ENCODE assay signal across 8 cellular contexts in the genomic region with DNA sequence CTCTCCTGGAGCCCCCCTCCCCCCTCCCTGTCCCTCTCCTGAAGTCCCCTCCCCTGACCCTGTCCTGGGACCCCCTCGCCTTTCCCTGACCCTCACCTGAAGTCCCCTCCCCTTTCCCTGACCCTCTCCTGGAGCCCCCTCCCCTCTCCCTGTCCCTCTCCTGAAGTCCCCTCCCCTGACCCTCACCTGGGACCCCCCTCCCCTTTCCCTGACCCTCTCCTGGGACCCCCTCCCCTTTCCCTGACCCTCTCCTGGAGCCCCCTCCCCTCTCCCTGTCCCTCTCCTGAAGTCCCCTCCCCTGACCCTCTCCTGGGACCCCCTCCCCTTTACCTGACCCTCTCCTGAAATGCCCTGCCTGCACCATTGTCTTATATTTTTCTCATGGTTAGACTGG. TPM values are rescaled to one million over a fixed set of nuclear protein-coding genes. Genes with fewer than 3 reads are reported as not detected.
A peak's percentile ranks its signal among the peaks of the same experiment; 100 is the strongest.
DNase-seq lines count a peak whose midpoint lies in the region; ATAC-seq, FAIRE-seq and TF ChIP-seq lines count a peak whose summit lies in the region.
"Not testable (repeated sequence)": the region's sequence is repeated elsewhere in the genome, so short reads cannot be mapped to it uniquely, and the experiment has no call there.

No MANE protein-coding gene starts in this region.

- H3K4me3 Mint-ChIP-seq in activated CD4-positive, alpha-beta T cell treated with anti-CD3 and anti-CD28 coated beads, Interleukin-2, amount 10 ng/mL, durations not matched to agents 7 days and 5 days, result peak overlapping the region; percentile 67
- H3K4me3 Mint-ChIP-seq in osteocyte (ENCODE audit: unreplicated experiment), result peak overlapping the region; percentile 72

- not testable (repeated sequence) for ATAC-seq in GM12878, HepG2

- not testable (repeated sequence) for TF ChIP-seq RAD21 in GM12878 (IDR thresholded peaks at IDR 0.05; ENCODE audit: insufficient read depth, low read depth, low read length); HepG2 (CRISPR knock-in tag; IDR thresholded peaks at IDR 0.05)

- FAIRE-seq in GM12878 (lab: Jason Lieb, UNC); HepG2 (lab: Jason Lieb, UNC): not testable (repeated sequence)

- peaks cover 74% of the 10 kb centered on the region for H3K4me1 Mint-ChIP-seq in activated CD4-positive, alpha-beta T cell treated with anti-CD3 and anti-CD28 coated beads, Interleukin-2, amount 10 ng/mL, durations not matched to agents 7 days and 5 days
- H3K4me1 Mint-ChIP-seq in osteocyte (ENCODE audit: unreplicated experiment), result peaks cover 32% of the 10 kb centered on the region

- TF ChIP-seq POLR2A in GM12878 (IDR thresholded peaks at IDR 0.05; ENCODE audit: low read depth, low read length); HepG2 (IDR thresholded peaks at IDR 0.05; ENCODE audit: insufficient read depth in 1 of 2, low read depth in 2 of 2, low read length in 2 of 2): not testable (repeated sequence)

- H3K36me3 ChIP-seq in BLaER1 treated with 17β-estradiol and CSF1 and Interleukin-3, amounts not matched to agents 10 nM and 100 nM; MM.1S (replicated peaks; ENCODE audit: insufficient read depth, low read length); GM12878 (ENCODE audit: control insufficient read depth in 2 of 2, insufficient read depth in 2 of 2, low read length in 1 of 2); HepG2 (replicated peaks in 1 of 2; ENCODE audit: control insufficient read depth in 1 of 2, insufficient read depth in 2 of 2, low read length in 2 of 2); stomach smooth muscle (ENCODE audit: control insufficient read depth in 2 of 2, insufficient read depth in 2 of 2, low read length in 2 of 2): not testable (repeated sequence)

- not testable (repeated sequence) for H2AFZ ChIP-seq in MM.1S (ENCODE audit: low read length); HepG2 (ENCODE audit: low read length)
- H2AFZ ChIP-seq in GM12878 (ENCODE audit: control insufficient read depth, low read depth, low read length), result peak overlapping the region; percentile 8; the same call in 1 of the 2 replicates

- H3K4me3 ChIP-seq in BLaER1 treated with 17β-estradiol and CSF1 and Interleukin-3, amounts not matched to agents 10 nM and 100 nM, result peak overlapping the region in 4 of 10 experiments; percentile 16 to 27 (median 22); a peak in 4 of 20 replicates
- not testable (repeated sequence) for H3K4me3 ChIP-seq in MM.1S (ENCODE audit: low read length); GM12878
- H3K4me3 ChIP-seq in epithelial cell of proximal tubule (ENCODE audit: low read depth, low read length) (peak overlapping the region; percentile 59), HepG2 (replicated peaks in 1 of 3; ENCODE audit: insufficient read depth in 1 of 3, low read depth in 2 of 3, low read length in 3 of 3) (peak overlapping the region; percentile 51 to 60 (median 53); a peak in 4 of 6 replicates), stomach smooth muscle (ENCODE audit: low read length in 2 of 2) (peak overlapping the region; percentile 51 to 73)

- not testable (repeated sequence) for H3K9me2 ChIP-seq in MM.1S (replicated peaks; ENCODE audit: insufficient read depth, low read length)

- peak overlapping the region; percentile 99 for H3K27ac Mint-ChIP-seq in activated CD4-positive, alpha-beta T cell treated with anti-CD3 and anti-CD28 coated beads, Interleukin-2, amount 10 ng/mL, durations not matched to agents 7 days and 5 days
- peak overlapping the region; percentile 93 for H3K27ac Mint-ChIP-seq in osteocyte (ENCODE audit: unreplicated experiment)

- RAD21 ChIA-PET in GM12878 (lab: Charles Lee; ENCODE audit: unreplicated experiment), result interaction anchor here (0.6 to 6.6 kb wide), 7 partner anchors 7 to 78 kb away, joined by 3 to 92 read pairs (median 15); no protein-coding TSS in a partner anchor

- H3K79me2 ChIP-seq in MM.1S (ENCODE audit: low read length); GM12878 (ENCODE audit: control insufficient read depth, insufficient read depth, low read length); HepG2 (ENCODE audit: insufficient read depth, low read length): not testable (repeated sequence)

- not testable (repeated sequence) for H3K27me3 Mint-ChIP-seq in activated CD4-positive, alpha-beta T cell treated with anti-CD3 and anti-CD28 coated beads, Interleukin-2, amount 10 ng/mL, durations not matched to agents 7 days and 5 days; osteocyte (ENCODE audit: unreplicated experiment)

- peak overlapping the region; percentile 84 to 94 (median 90) for H3K27ac ChIP-seq in BLaER1 treated with 17β-estradiol and CSF1 and Interleukin-3, amounts not matched to agents 10 nM and 100 nM
- not testable (repeated sequence) for H3K27ac ChIP-seq in MM.1S (ENCODE audit: low read length); GM12878 (ENCODE audit: control insufficient read depth, insufficient read depth); stomach smooth muscle (ENCODE audit: low read length)
- peak overlapping the region; percentile 65 for H3K27ac ChIP-seq in HepG2 (ENCODE audit: extremely low read length, insufficient read depth, low read length)

- H3K9me3 Mint-ChIP-seq in activated CD4-positive, alpha-beta T cell treated with anti-CD3 and anti-CD28 coated beads, Interleukin-2, amount 10 ng/mL, durations not matched to agents 7 days and 5 days; osteocyte (ENCODE audit: unreplicated experiment): not testable (repeated sequence)

- peak overlapping the region; percentile 75 to 93 (median 83) for H3K4me2 ChIP-seq in BLaER1 treated with 17β-estradiol and CSF1 and Interleukin-3, amounts not matched to agents 10 nM and 100 nM
- H3K4me2 ChIP-seq in MM.1S (ENCODE audit: low read depth, low read length) (peak overlapping the region; percentile 53; the same call in 1 of the 2 replicates), GM12878 (ENCODE audit: control insufficient read depth, insufficient read depth) (peak overlapping the region; percentile 83; the same call in 1 of the 2 replicates), HepG2 (ENCODE audit: low read depth, low read length) (peak overlapping the region; percentile 91)

- peaks cover 17% of the 10 kb centered on the region for H3K36me3 Mint-ChIP-seq in activated CD4-positive, alpha-beta T cell treated with anti-CD3 and anti-CD28 coated beads, Interleukin-2, amount 10 ng/mL, durations not matched to agents 7 days and 5 days (ENCODE audit: low read depth)
- H3K36me3 Mint-ChIP-seq in osteocyte (ENCODE audit: unreplicated experiment), result not testable (repeated sequence)

- POLR2A ChIA-PET in activated CD4-positive, alpha-beta T cell treated with anti-CD3 and anti-CD28 coated beads, Interleukin-2, amount 10 ng/mL, durations not matched to agents 7 days and 5 days (lab: Charles Lee), result not testable (repeated sequence)
- POLR2A ChIA-PET in GM12878 (lab: Charles Lee) (interaction anchor here (0.9 to 6.9 kb wide), 5 partner anchors 9 to 45 kb away, joined by 3 to 108 read pairs (median 6); partner anchors contain the start of gene SERPINB1), HepG2 (lab: Yijun Ruan, JAX) (interaction anchor here (3.7 to 4.0 kb wide), 2 partner anchors 12 to 24 kb away, joined by 22 to 38 read pairs; partner anchors contain the start of gene SERPINB1)

- not testable (repeated sequence) for H3F3A ChIP-seq in MM.1S (ENCODE audit: insufficient read depth, low read length)

- DNase-seq in MM.1S; activated CD4-positive, alpha-beta T cell treated with anti-CD3 and anti-CD28 coated beads, Interleukin-2, amount 10 ng/mL, durations not matched to agents 7 days and 5 days; GM12878 (ENCODE audit: low read depth, low spot score); epithelial cell of proximal tubule (ENCODE audit: low read depth); HepG2 (ENCODE audit: low spot score): not testable (repeated sequence)
- DNase-seq in osteocyte (ENCODE audit: extremely low spot score, unreplicated experiment), result peak; percentile 34

- TF ChIP-seq EP300 in GM12878 (IDR thresholded peaks at IDR 0.05; ENCODE audit: borderline replicate concordance in 1 of 2, control insufficient read depth in 1 of 2, low read depth in 2 of 2, low read length in 2 of 2); HepG2 (IDR thresholded peaks at IDR 0.05; ENCODE audit: low read depth in 2 of 2, low read length in 2 of 2); HepG2 (CRISPR knock-in tag; IDR thresholded peaks at IDR 0.05; ENCODE audit: borderline replicate concordance): not testable (repeated sequence)

- intact Hi-C loops in GM12878 (cut with micrococcal nuclease; ENCODE audit: unreplicated experiment); HepG2 (cut with micrococcal nuclease; ENCODE audit: unreplicated experiment): not testable (repeated sequence)

- in situ Hi-C loops in GM12878 (cut with MboI); HepG2 (cut with HindIII; ENCODE audit: extremely low pct_ligation_motif_present, low pct_unique_long_range_greater_than_20kb): not testable (repeated sequence)

- peaks cover 48 to 93% (median 75%) of the 10 kb centered on the region in 10 experiments for H3K4me1 ChIP-seq in BLaER1 treated with 17β-estradiol and CSF1 and Interleukin-3, amounts not matched to agents 10 nM and 100 nM
- H3K4me1 ChIP-seq in MM.1S (ENCODE audit: low read length), result not testable (repeated sequence)
- peaks cover 51% of the 10 kb centered on the region for H3K4me1 ChIP-seq in GM12878 (ENCODE audit: control insufficient read depth, insufficient read depth, low read length)
- peaks cover 91% of the 10 kb centered on the region for H3K4me1 ChIP-seq in HepG2 (ENCODE audit: insufficient read depth, low read length)
- H3K4me1 ChIP-seq in stomach smooth muscle (ENCODE audit: control insufficient read depth, insufficient read depth, low read length), result peaks cover 17% of the 10 kb centered on the region

- not testable (repeated sequence) for H4K20me1 ChIP-seq in BLaER1 treated with 17β-estradiol and CSF1 and Interleukin-3, amounts not matched to agents 10 nM and 100 nM; MM.1S (ENCODE audit: insufficient read depth, low read length); GM12878 (ENCODE audit: control insufficient read depth, insufficient read depth); HepG2 (ENCODE audit: insufficient read depth, low read length)

- BruUV-seq in GM12878 (replicated peaks; lab: Mats Ljungman, UMichigan); HepG2 (replicated peaks; lab: Mats Ljungman, UMichigan): not testable (repeated sequence)

- not testable (repeated sequence) for H3K9me3 ChIP-seq in BLaER1 treated with 17β-estradiol and CSF1 and Interleukin-3, amounts not matched to agents 10 nM and 100 nM (replicated peaks in 1 of 11); MM.1S (replicated peaks; ENCODE audit: insufficient read depth, low read length); GM12878 (replicated peaks; ENCODE audit: control insufficient read depth, insufficient read depth, low read length); HepG2 (ENCODE audit: low read length); stomach smooth muscle (ENCODE audit: control insufficient read depth in 2 of 2, low read length in 2 of 2)

- TF ChIP-seq CTCF in MM.1S (IDR thresholded peaks at IDR 0.05; ENCODE audit: low read length); GM12878 (IDR thresholded peaks at IDR 0.05 in 2 of 3, conservative IDR thresholded peaks at IDR 0.05 in 1 of 3; ENCODE audit: control insufficient read depth in 2 of 3, extremely low read depth in 1 of 3, insufficient read depth in 1 of 3, low read depth in 3 of 3, low read length in 3 of 3); epithelial cell of proximal tubule (conservative IDR thresholded peaks at IDR 0.05; ENCODE audit: low read depth, low read length); HepG2 (CRISPR knock-in tag; IDR thresholded peaks at IDR 0.05); osteocyte (IDR thresholded peaks at IDR 0.05): not testable (repeated sequence)

- H3K9ac ChIP-seq in BLaER1 treated with 17β-estradiol and CSF1 and Interleukin-3, amounts not matched to agents 10 nM and 100 nM, result peak overlapping the region; percentile 68 to 81 (median 77); a peak in 20 of 22 replicates
- H3K9ac ChIP-seq in MM.1S (ENCODE audit: low read length); GM12878 (ENCODE audit: control insufficient read depth, insufficient read depth, low read length); stomach smooth muscle (ENCODE audit: low read length in 2 of 2): not testable (repeated sequence)
- peak overlapping the region; percentile 67 for H3K9ac ChIP-seq in HepG2 (ENCODE audit: insufficient read depth, low read depth, low read length)

- SMC1A ChIA-PET in GM12878 (lab: Charles Lee; ENCODE audit: uncharacterized antibody, unreplicated experiment), result interaction anchor here (1.0 to 4.2 kb wide), 5 partner anchors 10 to 58 kb away, joined by 3 to 47 read pairs (median 20); no protein-coding TSS in a partner anchor

- CTCF ChIA-PET in activated CD4-positive, alpha-beta T cell treated with anti-CD3 and anti-CD28 coated beads, Interleukin-2, amount 10 ng/mL, durations not matched to agents 7 days and 5 days (lab: Charles Lee), result interaction anchor here (1.0 kb wide), 1 partner anchor 47 kb away, joined by 3 read pairs; no protein-coding TSS in a partner anchor
- CTCF ChIA-PET in GM12878 (lab: Yijun Ruan, JAX) (interaction anchor here (1.0 to 6.8 kb wide), 5 partner anchors 10 to 58 kb away, joined by 3 to 55 read pairs (median 17); no protein-coding TSS in a partner anchor), HepG2 (lab: Yijun Ruan, JAX; ENCODE audit: low intra/inter-chr PET ratio, low total read pairs) (interaction anchor here (1.4 to 2.2 kb wide), 3 partner anchors 58 to 79 kb away, joined by 3 to 14 read pairs (median 6); no protein-coding TSS in a partner anchor)

- not testable (repeated sequence) for H3K27me3 ChIP-seq in BLaER1 treated with 17β-estradiol and CSF1 and Interleukin-3, amounts not matched to agents 10 nM and 100 nM; MM.1S (replicated peaks; ENCODE audit: insufficient read depth, low read length); GM12878 (replicated peaks in 1 of 2; ENCODE audit: control insufficient read depth in 2 of 2, insufficient read depth in 2 of 2, low read length in 1 of 2); HepG2 (ENCODE audit: control insufficient read depth in 1 of 2, insufficient read depth in 2 of 2, low read length in 2 of 2); stomach smooth muscle (ENCODE audit: control insufficient read depth in 1 of 2, insufficient read depth in 2 of 2, low read length in 2 of 2)

- WGBS in GM12878 (ENCODE audit: insufficient coverage, insufficient replicate concordance, low lambda C conversion rate, missing lambda C conversion rate), result no CpG with 5 or more reads among the region's 1 CpG
- WGBS in HepG2 (ENCODE audit: low lambda C conversion rate), result 94% methylated on average over 1 of the region's 1 CpG

RNA-seq across cellular contexts. Expression of gene SERPINB1, which starts 11.7 kb away (rescaled TPM):
- 10 to 100 TPM; 62.8 to 72.8 TPM for total RNA-seq in activated CD4-positive, alpha-beta T cell treated with anti-CD3 and anti-CD28 coated beads, Interleukin-2, amount 10 ng/mL, durations not matched to agents 7 days and 5 days
- total RNA-seq in GM12878 (2013; cell fraction: nucleolus; rRNA removed), result 0.67 and 1.0 TPM in 2 replicates
- total RNA-seq in GM12878 (2014; rRNA removed) (0.45 and 0.65 TPM in 2 replicates), GM12878 (2014; rRNA removed; fragmentation: Illumina TruSeq; extraction: Trizol) (0.67 and 0.88 TPM in 2 replicates), GM12878 (2021) (1.6 TPM in 2 replicates), epithelial cell of proximal tubule (23.7 and 32.4 TPM in 2 replicates), HepG2 (2016; rRNA removed; fragmentation: Illumina TruSeq; extraction: Trizol) (41.4 and 60.1 TPM in 2 replicates), osteocyte (13.7 and 14.8 TPM in 2 replicates)
- 0.76 TPM for polyA plus RNA-seq in GM12878 (2011; ENCODE audit: low read depth)
- polyA plus RNA-seq in GM12878 (2011; rRNA removed) (2.4 and 3.5 TPM in 2 replicates), GM12878 (2014; fragmentation: Illumina TruSeq; extraction: Trizol) (1.1 and 3.2 TPM in 2 replicates), GM12878 (2014; fragmentation: Nextera tagmentation; extraction: Ambion mirVana) (1 to 10 TPM in 1 of 2 experiments, under 1 TPM in 1; 0.82 to 1.8 TPM), GM12878 (2014; rRNA removed) (0.71 and 0.85 TPM in 2 replicates), GM12878 (2016; fragmentation: Nextera tagmentation; extraction: Ambion mirVana) (under 1 TPM; 0.67 to 0.72 TPM), HepG2 (2011; rRNA removed) (48.7 and 60.5 TPM in 2 replicates)
- 0.88 and 0.99 TPM in 2 replicates for polyA plus RNA-seq in GM12878 (2011; cell fraction: cytosol; rRNA removed)
- 0.90 and 1.3 TPM in 2 replicates for polyA plus RNA-seq in GM12878 (2011; cell fraction: nucleus; rRNA removed)
- polyA plus RNA-seq in GM12878 (2012), result 1.3 and 2.3 TPM in 2 replicates
- 1.1 and 1.8 TPM in 2 replicates for polyA minus RNA-seq in GM12878 (2011; rRNA and poly(A)+ RNA removed)
- polyA minus RNA-seq in GM12878 (2011; cell fraction: cytosol; rRNA and poly(A)+ RNA removed), result 1.2 and 1.6 TPM in 2 replicates
- polyA minus RNA-seq in GM12878 (2011; cell fraction: nucleus; rRNA and poly(A)+ RNA removed), result 0.85 and 1.1 TPM in 2 replicates
- total RNA-seq in HepG2 (2016; cell fraction: cytosol; rRNA removed; fragmentation: Illumina TruSeq; extraction: Trizol; ENCODE audit: low read depth), result 22.9 and 24.8 TPM in 2 replicates
- total RNA-seq in HepG2 (2016; cell fraction: insoluble cytoplasmic fraction; rRNA removed; fragmentation: Illumina TruSeq; extraction: Trizol), result 40.1 and 52.3 TPM in 2 replicates
- total RNA-seq in HepG2 (2016; cell fraction: membrane; rRNA removed; fragmentation: Illumina TruSeq; extraction: Trizol), result 38.4 and 42.1 TPM in 2 replicates
- total RNA-seq in HepG2 (2016; cell fraction: nucleus; rRNA removed; fragmentation: Illumina TruSeq; extraction: Trizol), result 23.4 and 26.0 TPM in 2 replicates
- polyA plus RNA-seq in HepG2 (2011; cell fraction: cytosol; rRNA removed), result 35.1 and 50.0 TPM in 2 replicates
- polyA plus RNA-seq in HepG2 (2011; cell fraction: nucleus; rRNA removed), result 16.6 and 20.7 TPM in 2 replicates
- 55.8 and 68.9 TPM in 2 replicates for polyA plus RNA-seq in HepG2 (2012)
- 37.2 and 40.1 TPM in 2 replicates for polyA plus RNA-seq in HepG2 (2016; cell fraction: cytosol; fragmentation: Illumina TruSeq; extraction: Trizol; ENCODE audit: low read depth)
- 67.5 and 71.1 TPM in 2 replicates for polyA plus RNA-seq in HepG2 (2016; cell fraction: insoluble cytoplasmic fraction; fragmentation: Illumina TruSeq; extraction: Trizol; ENCODE audit: low read depth)
- 42.6 and 44.3 TPM in 2 replicates for polyA plus RNA-seq in HepG2 (2016; cell fraction: membrane; fragmentation: Illumina TruSeq; extraction: Trizol; ENCODE audit: low read depth)
- polyA plus RNA-seq in HepG2 (2016; cell fraction: nucleus; fragmentation: Illumina TruSeq; extraction: Trizol; ENCODE audit: insufficient read depth, low read depth), result 39.9 and 41.4 TPM in 2 replicates
- polyA minus RNA-seq in HepG2 (2011; rRNA and poly(A)+ RNA removed; ENCODE audit: low replicate concordance), result 29.1 and 31.0 TPM in 2 replicates
- 46.4 and 51.7 TPM in 2 replicates for polyA minus RNA-seq in HepG2 (2011; cell fraction: cytosol; rRNA and poly(A)+ RNA removed)
- polyA minus RNA-seq in HepG2 (2011; cell fraction: nucleus; rRNA and poly(A)+ RNA removed), result 32.6 and 44.3 TPM in 2 replicates

RNA-seq across cellular contexts. Expression of gene SERPINB9, which starts 49.7 kb away (rescaled TPM):
- total RNA-seq in activated CD4-positive, alpha-beta T cell treated with anti-CD3 and anti-CD28 coated beads, Interleukin-2, amount 10 ng/mL, durations not matched to agents 7 days and 5 days, result 10 to 100 TPM; 40.2 to 49.4 TPM
- 63.2 and 66.0 TPM in 2 replicates for total RNA-seq in GM12878 (2013; cell fraction: nucleolus; rRNA removed)
- total RNA-seq in GM12878 (2014; rRNA removed) (4.7 and 5.6 TPM in 2 replicates), GM12878 (2014; rRNA removed; fragmentation: Illumina TruSeq; extraction: Trizol) (5.4 and 5.5 TPM in 2 replicates), GM12878 (2021) (5.8 and 6.1 TPM in 2 replicates), epithelial cell of proximal tubule (17.4 and 29.6 TPM in 2 replicates), HepG2 (2016; rRNA removed; fragmentation: Illumina TruSeq; extraction: Trizol) (7.2 and 9.8 TPM in 2 replicates), osteocyte (0.34 and 0.48 TPM in 2 replicates)
- polyA plus RNA-seq in GM12878 (2011; ENCODE audit: low read depth), result 7.8 TPM
- polyA plus RNA-seq in GM12878 (2011; rRNA removed) (133 and 141 TPM in 2 replicates), GM12878 (2014; fragmentation: Illumina TruSeq; extraction: Trizol) (6.7 and 7.3 TPM in 2 replicates), GM12878 (2014; fragmentation: Nextera tagmentation; extraction: Ambion mirVana) (1 to 10 TPM; 2.0 to 3.7 TPM), GM12878 (2014; rRNA removed) (3.8 and 5.9 TPM in 2 replicates), GM12878 (2016; fragmentation: Nextera tagmentation; extraction: Ambion mirVana) (1 to 10 TPM; 4.1 to 4.2 TPM), HepG2 (2011; rRNA removed) (32.5 and 36.7 TPM in 2 replicates)
- polyA plus RNA-seq in GM12878 (2011; cell fraction: cytosol; rRNA removed), result 94.6 and 110 TPM in 2 replicates
- polyA plus RNA-seq in GM12878 (2011; cell fraction: nucleus; rRNA removed), result 35.5 and 39.0 TPM in 2 replicates
- 11.4 and 20.4 TPM in 2 replicates for polyA plus RNA-seq in GM12878 (2012)
- 135 and 152 TPM in 2 replicates for polyA minus RNA-seq in GM12878 (2011; rRNA and poly(A)+ RNA removed)
- polyA minus RNA-seq in GM12878 (2011; cell fraction: cytosol; rRNA and poly(A)+ RNA removed), result 57.1 and 64.0 TPM in 2 replicates
- polyA minus RNA-seq in GM12878 (2011; cell fraction: nucleus; rRNA and poly(A)+ RNA removed), result 21.2 and 30.0 TPM in 2 replicates
- total RNA-seq in HepG2 (2016; cell fraction: cytosol; rRNA removed; fragmentation: Illumina TruSeq; extraction: Trizol; ENCODE audit: low read depth), result 0.61 and 0.71 TPM in 2 replicates
- 7.0 and 8.5 TPM in 2 replicates for total RNA-seq in HepG2 (2016; cell fraction: insoluble cytoplasmic fraction; rRNA removed; fragmentation: Illumina TruSeq; extraction: Trizol)
- total RNA-seq in HepG2 (2016; cell fraction: membrane; rRNA removed; fragmentation: Illumina TruSeq; extraction: Trizol), result 2.7 and 2.9 TPM in 2 replicates
- 2.9 and 4.3 TPM in 2 replicates for total RNA-seq in HepG2 (2016; cell fraction: nucleus; rRNA removed; fragmentation: Illumina TruSeq; extraction: Trizol)
- 23.5 and 30.7 TPM in 2 replicates for polyA plus RNA-seq in HepG2 (2011; cell fraction: cytosol; rRNA removed)
- polyA plus RNA-seq in HepG2 (2011; cell fraction: nucleus; rRNA removed), result 9.8 and 12.8 TPM in 2 replicates
- polyA plus RNA-seq in HepG2 (2012), result 6.6 and 9.0 TPM in 2 replicates
- polyA plus RNA-seq in HepG2 (2016; cell fraction: cytosol; fragmentation: Illumina TruSeq; extraction: Trizol; ENCODE audit: low read depth), result 0.33 and 0.35 TPM in 2 replicates
- polyA plus RNA-seq in HepG2 (2016; cell fraction: insoluble cytoplasmic fraction; fragmentation: Illumina TruSeq; extraction: Trizol; ENCODE audit: low read depth), result 8.7 and 10.9 TPM in 2 replicates
- polyA plus RNA-seq in HepG2 (2016; cell fraction: membrane; fragmentation: Illumina TruSeq; extraction: Trizol; ENCODE audit: low read depth), result 1.5 and 1.6 TPM in 2 replicates
- 5.0 and 5.4 TPM in 2 replicates for polyA plus RNA-seq in HepG2 (2016; cell fraction: nucleus; fragmentation: Illumina TruSeq; extraction: Trizol; ENCODE audit: insufficient read depth, low read depth)
- 0.21 and 49.0 TPM in 2 replicates for polyA minus RNA-seq in HepG2 (2011; rRNA and poly(A)+ RNA removed; ENCODE audit: low replicate concordance)
- polyA minus RNA-seq in HepG2 (2011; cell fraction: cytosol; rRNA and poly(A)+ RNA removed), result 29.2 and 32.6 TPM in 2 replicates
- 13.3 and 18.3 TPM in 2 replicates for polyA minus RNA-seq in HepG2 (2011; cell fraction: nucleus; rRNA and poly(A)+ RNA removed)
